Comparison of ENCODE assay signal across 1 cellular context in the genomic region with DNA sequence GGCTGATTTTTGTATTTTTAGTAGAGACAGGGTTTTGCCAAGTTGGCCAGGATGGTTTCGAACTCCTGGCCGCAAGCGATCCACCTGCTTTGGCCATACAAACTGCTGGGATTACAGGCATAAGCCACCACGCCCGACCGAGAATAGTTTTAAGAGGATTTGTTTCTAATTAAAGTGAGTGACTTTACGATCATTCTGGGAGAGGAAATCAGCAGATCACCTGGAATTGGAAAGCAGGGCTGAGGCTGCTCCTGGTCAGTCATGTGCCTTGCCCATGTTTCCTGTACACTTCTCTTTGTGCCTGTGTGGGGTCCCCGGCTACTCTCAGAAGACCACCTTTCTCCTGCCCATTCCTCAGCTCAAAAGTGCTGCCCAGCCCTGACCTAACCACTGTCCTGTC.
TF ChIP-seq lines count a peak whose summit lies in the region.

No MANE protein-coding gene starts in this region.

TF ChIP-seq in WTC11, 78 proteins besides CTCF, POLR2A, EP300 and RAD21 (continued from another document):
- TF ChIP-seq, protein P1, sequence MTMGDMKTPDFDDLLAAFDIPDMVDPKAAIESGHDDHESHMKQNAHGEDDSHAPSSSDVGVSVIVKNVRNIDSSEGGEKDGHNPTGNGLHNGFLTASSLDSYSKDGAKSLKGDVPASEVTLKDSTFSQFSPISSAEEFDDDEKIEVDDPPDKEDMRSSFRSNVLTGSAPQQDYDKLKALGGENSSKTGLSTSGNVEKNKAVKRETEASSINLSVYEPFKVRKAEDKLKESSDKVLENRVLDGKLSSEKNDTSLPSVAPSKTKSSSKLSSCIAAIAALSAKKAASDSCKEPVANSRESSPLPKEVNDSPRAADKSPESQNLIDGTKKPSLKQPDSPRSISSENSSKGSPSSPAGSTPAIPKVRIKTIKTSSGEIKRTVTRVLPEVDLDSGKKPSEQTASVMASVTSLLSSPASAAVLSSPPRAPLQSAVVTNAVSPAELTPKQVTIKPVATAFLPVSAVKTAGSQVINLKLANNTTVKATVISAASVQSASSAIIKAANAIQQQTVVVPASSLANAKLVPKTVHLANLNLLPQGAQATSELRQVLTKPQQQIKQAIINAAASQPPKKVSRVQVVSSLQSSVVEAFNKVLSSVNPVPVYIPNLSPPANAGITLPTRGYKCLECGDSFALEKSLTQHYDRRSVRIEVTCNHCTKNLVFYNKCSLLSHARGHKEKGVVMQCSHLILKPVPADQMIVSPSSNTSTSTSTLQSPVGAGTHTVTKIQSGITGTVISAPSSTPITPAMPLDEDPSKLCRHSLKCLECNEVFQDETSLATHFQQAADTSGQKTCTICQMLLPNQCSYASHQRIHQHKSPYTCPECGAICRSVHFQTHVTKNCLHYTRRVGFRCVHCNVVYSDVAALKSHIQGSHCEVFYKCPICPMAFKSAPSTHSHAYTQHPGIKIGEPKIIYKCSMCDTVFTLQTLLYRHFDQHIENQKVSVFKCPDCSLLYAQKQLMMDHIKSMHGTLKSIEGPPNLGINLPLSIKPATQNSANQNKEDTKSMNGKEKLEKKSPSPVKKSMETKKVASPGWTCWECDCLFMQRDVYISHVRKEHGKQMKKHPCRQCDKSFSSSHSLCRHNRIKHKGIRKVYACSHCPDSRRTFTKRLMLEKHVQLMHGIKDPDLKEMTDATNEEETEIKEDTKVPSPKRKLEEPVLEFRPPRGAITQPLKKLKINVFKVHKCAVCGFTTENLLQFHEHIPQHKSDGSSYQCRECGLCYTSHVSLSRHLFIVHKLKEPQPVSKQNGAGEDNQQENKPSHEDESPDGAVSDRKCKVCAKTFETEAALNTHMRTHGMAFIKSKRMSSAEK (CRISPR knock-in tag; IDR thresholded peaks at IDR 0.05; ENCODE audit: borderline replicate concordance): no peak
- TF ChIP-seq EMX1 (CRISPR knock-in tag; IDR thresholded peaks at IDR 0.05): no peak
- TF ChIP-seq, protein P2, sequence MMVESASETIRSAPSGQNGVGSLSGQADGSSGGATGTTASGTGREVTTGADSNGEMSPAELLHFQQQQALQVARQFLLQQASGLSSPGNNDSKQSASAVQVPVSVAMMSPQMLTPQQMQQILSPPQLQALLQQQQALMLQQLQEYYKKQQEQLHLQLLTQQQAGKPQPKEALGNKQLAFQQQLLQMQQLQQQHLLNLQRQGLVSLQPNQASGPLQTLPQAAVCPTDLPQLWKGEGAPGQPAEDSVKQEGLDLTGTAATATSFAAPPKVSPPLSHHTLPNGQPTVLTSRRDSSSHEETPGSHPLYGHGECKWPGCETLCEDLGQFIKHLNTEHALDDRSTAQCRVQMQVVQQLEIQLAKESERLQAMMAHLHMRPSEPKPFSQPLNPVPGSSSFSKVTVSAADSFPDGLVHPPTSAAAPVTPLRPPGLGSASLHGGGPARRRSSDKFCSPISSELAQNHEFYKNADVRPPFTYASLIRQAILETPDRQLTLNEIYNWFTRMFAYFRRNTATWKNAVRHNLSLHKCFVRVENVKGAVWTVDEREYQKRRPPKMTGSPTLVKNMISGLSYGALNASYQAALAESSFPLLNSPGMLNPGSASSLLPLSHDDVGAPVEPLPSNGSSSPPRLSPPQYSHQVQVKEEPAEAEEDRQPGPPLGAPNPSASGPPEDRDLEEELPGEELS (CRISPR knock-in tag; IDR thresholded peaks at IDR 0.05): no peak
- no peak for TF ChIP-seq OVOL2 (CRISPR knock-in tag; IDR thresholded peaks at IDR 0.05; ENCODE audit: borderline replicate concordance)
- TF ChIP-seq, protein P3, sequence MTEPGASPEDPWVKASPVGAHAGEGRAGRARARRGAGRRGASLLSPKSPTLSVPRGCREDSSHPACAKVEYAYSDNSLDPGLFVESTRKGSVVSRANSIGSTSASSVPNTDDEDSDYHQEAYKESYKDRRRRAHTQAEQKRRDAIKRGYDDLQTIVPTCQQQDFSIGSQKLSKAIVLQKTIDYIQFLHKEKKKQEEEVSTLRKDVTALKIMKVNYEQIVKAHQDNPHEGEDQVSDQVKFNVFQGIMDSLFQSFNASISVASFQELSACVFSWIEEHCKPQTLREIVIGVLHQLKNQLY (CRISPR knock-in tag; IDR thresholded peaks at IDR 0.05): no peak
- no peak for TF ChIP-seq SP1 (CRISPR knock-in tag; conservative IDR thresholded peaks at IDR 0.05)
- TF ChIP-seq ATF1 (CRISPR knock-in tag; IDR thresholded peaks at IDR 0.05): no peak
- TF ChIP-seq ZNF232 (CRISPR knock-in tag; IDR thresholded peaks at IDR 0.05): no peak
- TF ChIP-seq CREM (CRISPR knock-in tag; IDR thresholded peaks at IDR 0.05): no peak
